In genomic region chr18:79641722-79642497, GRCh38 we compare ENCODE assay signal across 29 cellular contexts.
"Had no signal": no experiment of that assay in that cellular context is flagged by ENCODE, and none has a peak within 500 bp of the region (broad histone marks: within the 10 kb centered on the region; RNA-seq: fewer than 3 reads in every experiment).

No MANE protein-coding gene starts in this region.

- H3K4me1 ChIP-seq: SJSA1 had no signal

- H3K36me3 Mint-ChIP-seq: activated naive CD4-positive, alpha-beta T cell treated with anti-CD3 and anti-CD28 coated beads, Interleukin-2, amount 50 U/mL, for 24 hours; activated naive CD8-positive, alpha-beta T cell treated with anti-CD3 and anti-CD28 coated beads, Interleukin-2, amount 10 ng/mL, durations not matched to agents 7 days and 5 days had no signal

- H3K27ac ChIP-seq: ascending aorta, cardiac muscle cell, SJSA1 had no signal

- H3K4me1 Mint-ChIP-seq: activated naive CD4-positive, alpha-beta T cell treated with anti-CD3 and anti-CD28 coated beads, Interleukin-2, amount 50 U/mL, for 24 hours; central memory CD8-positive, alpha-beta T cell had no signal

- H3K4me3 ChIP-seq: ascending aorta, cardiac muscle cell, SJSA1 had no signal

- H3K27ac Mint-ChIP-seq: activated CD4-positive, alpha-beta T cell treated with anti-CD3 and anti-CD28 coated beads for 36 hours; activated CD4-positive, alpha-beta T cell treated with anti-CD3 and anti-CD28 coated beads, Interleukin-2, amount 10 ng/mL, durations not matched to agents 7 days and 5 days; activated CD8-positive, alpha-beta T cell treated with anti-CD3 and anti-CD28 coated beads, Interleukin-2, amount 10 ng/mL, durations not matched to agents 7 days and 5 days; activated naive CD8-positive, alpha-beta T cell treated with anti-CD3 and anti-CD28 coated beads, Interleukin-2, amount 10 ng/mL, durations not matched to agents 7 days and 5 days; activated T-cell treated with anti-CD3 and anti-CD28 coated beads, Interleukin-2, amount 50 U/mL, for 24 hours; activated T-helper 2 cell treated with anti-CD3 and anti-CD28 coated beads, Interferon-gamma antibody, Interleukin-2, Interleukin-4, amounts not matched to agents 10 μg/mL and 5 μg/mL and 100 μg/mL, durations not matched to agents 14 hours and 24 hours and 36 hours; T-helper 1 cell treated with Interleukin-12 subunit alpha and Interleukin-12 subunit beta and Interleukin-4 antibody, amounts not matched to agents 30 μg/mL and 1 μg/mL, for 36 hours; T-helper 2 cell treated with Interferon-gamma antibody and Interleukin-4, amounts not matched to agents 5 μg/mL and 100 μg/mL, for 36 hours had no signal

- H3K36me3 ChIP-seq: ascending aorta, cardiac muscle cell, SJSA1 had no signal

- H3K9me3 Mint-ChIP-seq: activated CD4-positive, alpha-beta T cell treated with anti-CD3 and anti-CD28 coated beads, Interleukin-2, amount 10 ng/mL, durations not matched to agents 7 days and 5 days; activated naive CD4-positive, alpha-beta T cell treated with anti-CD3 and anti-CD28 coated beads, Interleukin-2, amount 50 U/mL, for 24 hours; activated naive CD8-positive, alpha-beta T cell treated with anti-CD3 and anti-CD28 coated beads, Interleukin-2, amount 10 ng/mL, durations not matched to agents 7 days and 5 days; activated T-cell treated with anti-CD3 and anti-CD28 coated beads, Interleukin-2, amount 50 U/mL, for 24 hours; activated T-helper 2 cell treated with anti-CD3 and anti-CD28 coated beads, Interferon-gamma antibody, Interleukin-2, Interleukin-4, amounts not matched to agents 10 μg/mL and 5 μg/mL and 100 μg/mL, durations not matched to agents 14 hours and 24 hours and 36 hours; central memory CD8-positive, alpha-beta T cell; T-helper 1 cell treated with Interleukin-12 subunit alpha and Interleukin-12 subunit beta and Interleukin-4 antibody, amounts not matched to agents 30 μg/mL and 1 μg/mL, for 36 hours; T-helper 2 cell treated with Interferon-gamma antibody and Interleukin-4, amounts not matched to agents 5 μg/mL and 100 μg/mL, for 36 hours had no signal

- H3K9me3 ChIP-seq: ascending aorta, SJSA1, SK-N-SH had no signal

- H3K4me2 ChIP-seq: SK-N-SH had no signal

- H3K4me3 Mint-ChIP-seq: activated CD4-positive, alpha-beta T cell treated with anti-CD3 and anti-CD28 coated beads for 36 hours; activated CD4-positive, alpha-beta T cell treated with anti-CD3 and anti-CD28 coated beads, Interleukin-2, amount 10 ng/mL, durations not matched to agents 7 days and 5 days; activated CD8-positive, alpha-beta T cell treated with anti-CD3 and anti-CD28 coated beads, Interleukin-2, amount 10 ng/mL, durations not matched to agents 7 days and 5 days; activated naive CD4-positive, alpha-beta T cell treated with anti-CD3 and anti-CD28 coated beads, Interleukin-2, amount 50 U/mL, for 24 hours; activated naive CD8-positive, alpha-beta T cell treated with anti-CD3 and anti-CD28 coated beads, Interleukin-2, amount 10 ng/mL, durations not matched to agents 7 days and 5 days; activated T-cell treated with anti-CD3 and anti-CD28 coated beads, Interleukin-2, amount 50 U/mL, for 24 hours; central memory CD8-positive, alpha-beta T cell; T-helper 1 cell treated with Interleukin-12 subunit alpha and Interleukin-12 subunit beta and Interleukin-4 antibody, amounts not matched to agents 30 μg/mL and 1 μg/mL, for 36 hours; T-helper 2 cell treated with Interferon-gamma antibody and Interleukin-4, amounts not matched to agents 5 μg/mL and 100 μg/mL, for 36 hours had no signal

- H3K27me3 ChIP-seq: ascending aorta, SJSA1 had no signal

- ATAC-seq: activated CD4-positive, alpha-beta T cell treated with anti-CD3 and anti-CD28 coated beads for 36 hours; activated CD8-positive, alpha-beta T cell treated with anti-CD3 and anti-CD28 coated beads, Interleukin-2, amount 10 ng/mL, durations not matched to agents 7 days and 5 days; Panc1 had no signal

- H3K9ac ChIP-seq: SK-N-SH had no signal

- DNase-seq: activated CD4-positive, alpha-beta T cell treated with anti-CD3 and anti-CD28 coated beads for 36 hours; activated CD4-positive, alpha-beta T cell treated with anti-CD3 and anti-CD28 coated beads, Interleukin-2, amount 10 ng/mL, durations not matched to agents 7 days and 5 days; activated CD4-positive, alpha-beta T cell treated with anti-CD3 and anti-CD28 coated beads, Interleukin-2, amount 50 U/mL, for 48 hours; activated CD8-positive, alpha-beta T cell treated with anti-CD3 and anti-CD28 coated beads, Interleukin-2, amount 10 ng/mL, durations not matched to agents 7 days and 5 days; activated gamma-delta T cell; activated naive CD4-positive, alpha-beta T cell treated with Interleukin-2 at 50 U/mL for 16 hours; activated naive CD8-positive, alpha-beta T cell treated with anti-CD3 and anti-CD28 coated beads, Interleukin-2, amount 10 ng/mL, durations not matched to agents 7 days and 5 days; activated T-cell treated with anti-CD3 and anti-CD28 coated beads, Interleukin-2, amount 50 U/mL, for 24 hours; amygdala; NCI-H1092 treated with DMSO at 0.1 percent for 48 hours; NCI-H1417; NCI-H146; NCI-H187 treated with DMSO at 0.1 percent for 48 hours; NCI-H2081 treated with DMSO at 0.1 percent for 48 hours; NCI-H226; NCI-H446 treated with DMSO at 0.1 percent for 48 hours; NCI-H524; RPMI8226; SHP77 treated with DMSO at 0.1 percent for 48 hours; SK-N-SH had no signal
